In the genomic region with DNA sequence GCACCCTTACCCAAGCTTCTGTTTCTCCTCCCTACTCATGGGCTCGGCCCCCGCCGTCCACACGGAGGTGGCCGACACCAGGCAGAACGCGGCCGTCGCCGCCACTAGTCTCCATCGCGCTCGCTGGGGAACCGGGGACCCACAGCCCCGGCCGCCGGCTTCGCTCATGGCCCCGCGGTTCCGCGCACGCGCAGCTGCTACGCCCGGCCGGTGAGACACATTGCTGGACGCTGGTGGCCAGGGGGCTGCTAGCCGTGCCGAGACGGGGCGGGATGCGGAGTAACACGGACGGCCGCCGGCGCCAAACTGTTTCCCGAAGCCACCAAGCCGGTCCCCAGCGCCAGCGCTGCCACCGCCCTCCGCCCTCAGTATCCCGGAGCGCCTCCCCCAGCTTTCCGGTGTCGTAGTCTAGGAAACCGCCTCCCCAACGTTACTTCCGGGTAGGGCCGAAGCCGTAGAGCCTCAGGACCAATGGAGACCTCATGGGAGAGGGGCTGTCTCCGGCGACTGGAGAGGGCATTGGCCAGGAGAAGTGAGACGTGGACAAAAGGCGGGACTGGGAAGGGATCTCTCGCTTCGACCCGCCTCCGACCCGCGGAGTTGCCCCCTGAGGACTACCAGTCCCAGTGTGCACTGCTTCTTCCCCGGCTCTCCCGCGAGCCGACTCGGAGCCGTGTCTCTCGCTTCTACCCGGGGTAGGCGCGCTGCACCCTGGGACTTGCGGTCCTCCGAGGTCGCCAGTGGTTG, we compare ENCODE assay signal across 1 cellular context.
TF ChIP-seq lines count a peak whose summit lies in the region.

A gene with protein sequence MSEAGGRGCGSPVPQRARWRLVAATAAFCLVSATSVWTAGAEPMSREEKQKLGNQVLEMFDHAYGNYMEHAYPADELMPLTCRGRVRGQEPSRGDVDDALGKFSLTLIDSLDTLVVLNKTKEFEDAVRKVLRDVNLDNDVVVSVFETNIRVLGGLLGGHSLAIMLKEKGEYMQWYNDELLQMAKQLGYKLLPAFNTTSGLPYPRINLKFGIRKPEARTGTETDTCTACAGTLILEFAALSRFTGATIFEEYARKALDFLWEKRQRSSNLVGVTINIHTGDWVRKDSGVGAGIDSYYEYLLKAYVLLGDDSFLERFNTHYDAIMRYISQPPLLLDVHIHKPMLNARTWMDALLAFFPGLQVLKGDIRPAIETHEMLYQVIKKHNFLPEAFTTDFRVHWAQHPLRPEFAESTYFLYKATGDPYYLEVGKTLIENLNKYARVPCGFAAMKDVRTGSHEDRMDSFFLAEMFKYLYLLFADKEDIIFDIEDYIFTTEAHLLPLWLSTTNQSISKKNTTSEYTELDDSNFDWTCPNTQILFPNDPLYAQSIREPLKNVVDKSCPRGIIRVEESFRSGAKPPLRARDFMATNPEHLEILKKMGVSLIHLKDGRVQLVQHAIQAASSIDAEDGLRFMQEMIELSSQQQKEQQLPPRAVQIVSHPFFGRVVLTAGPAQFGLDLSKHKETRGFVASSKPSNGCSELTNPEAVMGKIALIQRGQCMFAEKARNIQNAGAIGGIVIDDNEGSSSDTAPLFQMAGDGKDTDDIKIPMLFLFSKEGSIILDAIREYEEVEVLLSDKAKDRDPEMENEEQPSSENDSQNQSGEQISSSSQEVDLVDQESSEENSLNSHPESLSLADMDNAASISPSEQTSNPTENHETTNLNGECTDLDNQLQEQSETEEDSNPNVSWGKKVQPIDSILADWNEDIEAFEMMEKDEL (minus strand): TSS at position 380 of the 747 bp plus-strand sequence. CDS start 212 bp downstream, at position 168.

TF ChIP-seq in HepG2, 621 proteins besides CTCF, POLR2A, EP300 and RAD21 (continued from another document and continues in another):
- no peak for TF ChIP-seq TRIM24 (CRISPR knock-in tag; IDR thresholded peaks at IDR 0.05)
- TF ChIP-seq, protein P1, sequence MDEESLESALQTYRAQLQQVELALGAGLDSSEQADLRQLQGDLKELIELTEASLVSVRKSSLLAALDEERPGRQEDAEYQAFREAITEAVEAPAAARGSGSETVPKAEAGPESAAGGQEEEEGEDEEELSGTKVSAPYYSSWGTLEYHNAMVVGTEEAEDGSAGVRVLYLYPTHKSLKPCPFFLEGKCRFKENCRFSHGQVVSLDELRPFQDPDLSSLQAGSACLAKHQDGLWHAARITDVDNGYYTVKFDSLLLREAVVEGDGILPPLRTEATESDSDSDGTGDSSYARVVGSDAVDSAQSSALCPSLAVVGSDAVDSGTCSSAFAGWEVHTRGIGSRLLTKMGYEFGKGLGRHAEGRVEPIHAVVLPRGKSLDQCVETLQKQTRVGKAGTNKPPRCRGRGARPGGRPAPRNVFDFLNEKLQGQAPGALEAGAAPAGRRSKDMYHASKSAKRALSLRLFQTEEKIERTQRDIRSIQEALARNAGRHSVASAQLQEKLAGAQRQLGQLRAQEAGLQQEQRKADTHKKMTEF (CRISPR knock-in tag; IDR thresholded peaks at IDR 0.05), result peak; percentile 72
- TF ChIP-seq ZSCAN12 (CRISPR knock-in tag; IDR thresholded peaks at IDR 0.05), result no peak
- peak; percentile 56 for TF ChIP-seq YEATS4 (CRISPR knock-in tag; IDR thresholded peaks at IDR 0.05; ENCODE audit: borderline replicate concordance)
- peak; percentile 11 for TF ChIP-seq MED1 (CRISPR knock-in tag; IDR thresholded peaks at IDR 0.05)
- no peak; the same call in none of the 2 replicates for TF ChIP-seq YEATS2 (CRISPR knock-in tag; IDR thresholded peaks at IDR 0.05; ENCODE audit: borderline replicate concordance)
- TF ChIP-seq, protein P2, sequence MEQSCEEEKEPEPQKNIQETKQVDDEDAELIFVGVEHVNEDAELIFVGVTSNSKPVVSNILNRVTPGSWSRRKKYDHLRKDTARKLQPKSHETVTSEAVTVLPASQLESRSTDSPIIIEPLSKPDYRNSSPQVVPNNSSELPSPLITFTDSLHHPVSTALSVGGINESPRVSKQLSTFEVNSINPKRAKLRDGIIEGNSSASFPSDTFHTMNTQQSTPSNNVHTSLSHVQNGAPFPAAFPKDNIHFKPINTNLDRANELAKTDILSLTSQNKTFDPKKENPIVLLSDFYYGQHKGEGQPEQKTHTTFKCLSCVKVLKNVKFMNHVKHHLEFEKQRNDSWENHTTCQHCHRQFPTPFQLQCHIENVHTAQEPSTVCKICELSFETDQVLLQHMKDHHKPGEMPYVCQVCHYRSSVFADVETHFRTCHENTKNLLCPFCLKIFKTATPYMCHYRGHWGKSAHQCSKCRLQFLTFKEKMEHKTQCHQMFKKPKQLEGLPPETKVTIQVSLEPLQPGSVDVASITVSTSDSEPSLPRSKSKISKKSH (CRISPR knock-in tag; IDR thresholded peaks at IDR 0.05; ENCODE audit: borderline replicate concordance), result no peak
- TF ChIP-seq RXRA (CRISPR knock-in tag; IDR thresholded peaks at IDR 0.05), result peak; percentile 34; the same call in 1 of the 2 replicates
- no peak for TF ChIP-seq ZNF451 (CRISPR knock-in tag; IDR thresholded peaks at IDR 0.05)
- peak; percentile 75; the same call in 1 of the 2 replicates for TF ChIP-seq KAT8 (CRISPR knock-in tag; IDR thresholded peaks at IDR 0.05)
- peak; percentile 41; the same call in 1 of the 2 replicates for TF ChIP-seq ZNF331 (CRISPR knock-in tag; IDR thresholded peaks at IDR 0.05)
- TF ChIP-seq, protein P3, sequence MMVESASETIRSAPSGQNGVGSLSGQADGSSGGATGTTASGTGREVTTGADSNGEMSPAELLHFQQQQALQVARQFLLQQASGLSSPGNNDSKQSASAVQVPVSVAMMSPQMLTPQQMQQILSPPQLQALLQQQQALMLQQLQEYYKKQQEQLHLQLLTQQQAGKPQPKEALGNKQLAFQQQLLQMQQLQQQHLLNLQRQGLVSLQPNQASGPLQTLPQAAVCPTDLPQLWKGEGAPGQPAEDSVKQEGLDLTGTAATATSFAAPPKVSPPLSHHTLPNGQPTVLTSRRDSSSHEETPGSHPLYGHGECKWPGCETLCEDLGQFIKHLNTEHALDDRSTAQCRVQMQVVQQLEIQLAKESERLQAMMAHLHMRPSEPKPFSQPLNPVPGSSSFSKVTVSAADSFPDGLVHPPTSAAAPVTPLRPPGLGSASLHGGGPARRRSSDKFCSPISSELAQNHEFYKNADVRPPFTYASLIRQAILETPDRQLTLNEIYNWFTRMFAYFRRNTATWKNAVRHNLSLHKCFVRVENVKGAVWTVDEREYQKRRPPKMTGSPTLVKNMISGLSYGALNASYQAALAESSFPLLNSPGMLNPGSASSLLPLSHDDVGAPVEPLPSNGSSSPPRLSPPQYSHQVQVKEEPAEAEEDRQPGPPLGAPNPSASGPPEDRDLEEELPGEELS (CRISPR knock-in tag; IDR thresholded peaks at IDR 0.05), result peak; percentile 31; the same call in 1 of the 2 replicates
- no peak for TF ChIP-seq NFE2L1 (CRISPR knock-in tag; IDR thresholded peaks at IDR 0.05; ENCODE audit: borderline replicate concordance)
- no peak for TF ChIP-seq TSC22D2 (CRISPR knock-in tag; IDR thresholded peaks at IDR 0.05; ENCODE audit: borderline replicate concordance)
- TF ChIP-seq SOX6 (IDR thresholded peaks at IDR 0.05), result no peak
- 0 out of 2 replicates have a peak, but pooled peaks have one; percentile 18 for TF ChIP-seq SOX6 (CRISPR knock-in tag; IDR thresholded peaks at IDR 0.05)
- TF ChIP-seq ZNF776 (CRISPR knock-in tag; IDR thresholded peaks at IDR 0.05), result 0 out of 2 replicates have a peak, but pooled peaks have one; percentile 41
- TF ChIP-seq ZKSCAN1 (IDR thresholded peaks at IDR 0.05; ENCODE audit: low read length), result no peak
- no peak for TF ChIP-seq NONO (IDR thresholded peaks at IDR 0.05)
- TF ChIP-seq NONO (CRISPR knock-in tag; conservative IDR thresholded peaks at IDR 0.05), result peak; percentile 61; the same call in 1 of the 2 replicates
- TF ChIP-seq ATF1 (CRISPR knock-in tag; IDR thresholded peaks at IDR 0.05), result peak; percentile 92
- 0 out of 2 replicates have a peak, but pooled peaks have one; percentile 12 for TF ChIP-seq ZNF446 (CRISPR knock-in tag; IDR thresholded peaks at IDR 0.05)
- peak; percentile 92; the same call in 1 of the 2 replicates for TF ChIP-seq ZNF225 (CRISPR knock-in tag; IDR thresholded peaks at IDR 0.05)
- TF ChIP-seq, protein P4, sequence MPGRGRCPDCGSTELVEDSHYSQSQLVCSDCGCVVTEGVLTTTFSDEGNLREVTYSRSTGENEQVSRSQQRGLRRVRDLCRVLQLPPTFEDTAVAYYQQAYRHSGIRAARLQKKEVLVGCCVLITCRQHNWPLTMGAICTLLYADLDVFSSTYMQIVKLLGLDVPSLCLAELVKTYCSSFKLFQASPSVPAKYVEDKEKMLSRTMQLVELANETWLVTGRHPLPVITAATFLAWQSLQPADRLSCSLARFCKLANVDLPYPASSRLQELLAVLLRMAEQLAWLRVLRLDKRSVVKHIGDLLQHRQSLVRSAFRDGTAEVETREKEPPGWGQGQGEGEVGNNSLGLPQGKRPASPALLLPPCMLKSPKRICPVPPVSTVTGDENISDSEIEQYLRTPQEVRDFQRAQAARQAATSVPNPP (CRISPR knock-in tag; IDR thresholded peaks at IDR 0.05), result 0 out of 2 replicates have a peak, but pooled peaks have one; percentile 64
- TF ChIP-seq JUND (CRISPR knock-in tag; IDR thresholded peaks at IDR 0.05), result no peak
- 0 out of 2 replicates have a peak, but pooled peaks have one; percentile 81 for TF ChIP-seq CCDC6 (CRISPR knock-in tag; IDR thresholded peaks at IDR 0.05)
- 0 out of 2 replicates have a peak, but pooled peaks have one; percentile 35 for TF ChIP-seq ZNF550 (CRISPR knock-in tag; IDR thresholded peaks at IDR 0.05; ENCODE audit: borderline replicate concordance)
- TF ChIP-seq ZFY (CRISPR knock-in tag; IDR thresholded peaks at IDR 0.05), result peak; percentile 72
- TF ChIP-seq ZNF790 (CRISPR knock-in tag; IDR thresholded peaks at IDR 0.05; ENCODE audit: borderline replicate concordance), result peak; percentile 67; the same call in 1 of the 2 replicates
- TF ChIP-seq, protein P5, sequence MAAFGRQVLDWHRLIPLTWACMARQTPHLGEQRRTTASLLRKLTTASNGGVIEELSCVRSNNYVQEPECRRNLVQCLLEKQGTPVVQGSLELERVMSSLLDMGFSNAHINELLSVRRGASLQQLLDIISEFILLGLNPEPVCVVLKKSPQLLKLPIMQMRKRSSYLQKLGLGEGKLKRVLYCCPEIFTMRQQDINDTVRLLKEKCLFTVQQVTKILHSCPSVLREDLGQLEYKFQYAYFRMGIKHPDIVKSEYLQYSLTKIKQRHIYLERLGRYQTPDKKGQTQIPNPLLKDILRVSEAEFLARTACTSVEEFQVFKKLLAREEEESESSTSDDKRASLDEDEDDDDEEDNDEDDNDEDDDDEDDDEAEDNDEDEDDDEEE (CRISPR knock-in tag; IDR thresholded peaks at IDR 0.05), result peak; percentile 72
- peak; percentile 98 for TF ChIP-seq NFYB (CRISPR knock-in tag; IDR thresholded peaks at IDR 0.05)
- peak; percentile 58 for TF ChIP-seq ATF7-NPFF (CRISPR knock-in tag; IDR thresholded peaks at IDR 0.05; ENCODE audit: low read depth)
- TF ChIP-seq FOXP1 (IDR thresholded peaks at IDR 0.05), result no peak
- no peak for TF ChIP-seq FOXP1 (CRISPR knock-in tag; IDR thresholded peaks at IDR 0.05)
- no peak for TF ChIP-seq FOXA1 (IDR thresholded peaks at IDR 0.05)
- no peak for TF ChIP-seq FOXA1 (CRISPR knock-in tag; IDR thresholded peaks at IDR 0.05)
- peak; percentile 51 for TF ChIP-seq PHF20 (CRISPR knock-in tag; IDR thresholded peaks at IDR 0.05)
- peak; percentile 32; the same call in 1 of the 2 replicates for TF ChIP-seq ELF3 (CRISPR knock-in tag; IDR thresholded peaks at IDR 0.05)
- no peak for TF ChIP-seq MEF2D (CRISPR knock-in tag; IDR thresholded peaks at IDR 0.05)
- TF ChIP-seq MTA3 (CRISPR knock-in tag; IDR thresholded peaks at IDR 0.05), result no peak
- TF ChIP-seq TBP (CRISPR knock-in tag; IDR thresholded peaks at IDR 0.05), result no peak
- TF ChIP-seq KDM5B (CRISPR knock-in tag; IDR thresholded peaks at IDR 0.05; ENCODE audit: borderline replicate concordance), result peak; percentile 67; the same call in 1 of the 2 replicates
- TF ChIP-seq ZNF891 (CRISPR knock-in tag; IDR thresholded peaks at IDR 0.05), result peak; percentile 48; the same call in 1 of the 2 replicates
- no peak for TF ChIP-seq CEBPB (IDR thresholded peaks at IDR 0.05; ENCODE audit: borderline replicate concordance, low read depth, low read length)
- no peak; the same call in none of the 2 replicates for TF ChIP-seq MXD4 (CRISPR knock-in tag; IDR thresholded peaks at IDR 0.05)
- TF ChIP-seq, protein P6, sequence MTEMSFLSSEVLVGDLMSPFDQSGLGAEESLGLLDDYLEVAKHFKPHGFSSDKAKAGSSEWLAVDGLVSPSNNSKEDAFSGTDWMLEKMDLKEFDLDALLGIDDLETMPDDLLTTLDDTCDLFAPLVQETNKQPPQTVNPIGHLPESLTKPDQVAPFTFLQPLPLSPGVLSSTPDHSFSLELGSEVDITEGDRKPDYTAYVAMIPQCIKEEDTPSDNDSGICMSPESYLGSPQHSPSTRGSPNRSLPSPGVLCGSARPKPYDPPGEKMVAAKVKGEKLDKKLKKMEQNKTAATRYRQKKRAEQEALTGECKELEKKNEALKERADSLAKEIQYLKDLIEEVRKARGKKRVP (CRISPR knock-in tag; IDR thresholded peaks at IDR 0.05), result no peak; a peak in 1 of 4 replicates
- peak; percentile 44 for TF ChIP-seq HDAC1 (CRISPR knock-in tag; IDR thresholded peaks at IDR 0.05)
- peak; percentile 80 for TF ChIP-seq KMT2A (CRISPR knock-in tag; IDR thresholded peaks at IDR 0.05)
- TF ChIP-seq ZNF230 (CRISPR knock-in tag; IDR thresholded peaks at IDR 0.05), result no peak
- TF ChIP-seq ETV6 (CRISPR knock-in tag; conservative IDR thresholded peaks at IDR 0.05), result no peak
- TF ChIP-seq, protein P7, sequence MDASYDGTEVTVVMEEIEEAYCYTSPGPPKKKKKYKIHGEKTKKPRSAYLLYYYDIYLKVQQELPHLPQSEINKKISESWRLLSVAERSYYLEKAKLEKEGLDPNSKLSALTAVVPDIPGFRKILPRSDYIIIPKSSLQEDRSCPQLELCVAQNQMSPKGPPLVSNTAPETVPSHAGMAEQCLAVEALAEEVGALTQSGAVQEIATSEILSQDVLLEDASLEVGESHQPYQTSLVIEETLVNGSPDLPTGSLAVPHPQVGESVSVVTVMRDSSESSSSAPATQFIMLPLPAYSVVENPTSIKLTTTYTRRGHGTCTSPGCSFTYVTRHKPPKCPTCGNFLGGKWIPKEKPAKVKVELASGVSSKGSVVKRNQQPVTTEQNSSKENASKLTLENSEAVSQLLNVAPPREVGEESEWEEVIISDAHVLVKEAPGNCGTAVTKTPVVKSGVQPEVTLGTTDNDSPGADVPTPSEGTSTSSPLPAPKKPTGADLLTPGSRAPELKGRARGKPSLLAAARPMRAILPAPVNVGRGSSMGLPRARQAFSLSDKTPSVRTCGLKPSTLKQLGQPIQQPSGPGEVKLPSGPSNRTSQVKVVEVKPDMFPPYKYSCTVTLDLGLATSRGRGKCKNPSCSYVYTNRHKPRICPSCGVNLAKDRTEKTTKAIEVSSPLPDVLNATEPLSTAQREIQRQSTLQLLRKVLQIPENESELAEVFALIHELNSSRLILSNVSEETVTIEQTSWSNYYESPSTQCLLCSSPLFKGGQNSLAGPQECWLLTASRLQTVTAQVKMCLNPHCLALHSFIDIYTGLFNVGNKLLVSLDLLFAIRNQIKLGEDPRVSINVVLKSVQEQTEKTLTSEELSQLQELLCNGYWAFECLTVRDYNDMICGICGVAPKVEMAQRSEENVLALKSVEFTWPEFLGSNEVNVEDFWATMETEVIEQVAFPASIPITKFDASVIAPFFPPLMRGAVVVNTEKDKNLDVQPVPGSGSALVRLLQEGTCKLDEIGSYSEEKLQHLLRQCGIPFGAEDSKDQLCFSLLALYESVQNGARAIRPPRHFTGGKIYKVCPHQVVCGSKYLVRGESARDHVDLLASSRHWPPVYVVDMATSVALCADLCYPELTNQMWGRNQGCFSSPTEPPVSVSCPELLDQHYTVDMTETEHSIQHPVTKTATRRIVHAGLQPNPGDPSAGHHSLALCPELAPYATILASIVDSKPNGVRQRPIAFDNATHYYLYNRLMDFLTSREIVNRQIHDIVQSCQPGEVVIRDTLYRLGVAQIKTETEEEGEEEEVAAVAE (CRISPR knock-in tag; IDR thresholded peaks at IDR 0.05; ENCODE audit: borderline replicate concordance), result peak; percentile 23; the same call in 1 of the 2 replicates
- TF ChIP-seq ZNF629 (CRISPR knock-in tag; conservative IDR thresholded peaks at IDR 0.05), result no peak
